1 cellular context compared by ENCODE assay signal in the genomic region with DNA sequence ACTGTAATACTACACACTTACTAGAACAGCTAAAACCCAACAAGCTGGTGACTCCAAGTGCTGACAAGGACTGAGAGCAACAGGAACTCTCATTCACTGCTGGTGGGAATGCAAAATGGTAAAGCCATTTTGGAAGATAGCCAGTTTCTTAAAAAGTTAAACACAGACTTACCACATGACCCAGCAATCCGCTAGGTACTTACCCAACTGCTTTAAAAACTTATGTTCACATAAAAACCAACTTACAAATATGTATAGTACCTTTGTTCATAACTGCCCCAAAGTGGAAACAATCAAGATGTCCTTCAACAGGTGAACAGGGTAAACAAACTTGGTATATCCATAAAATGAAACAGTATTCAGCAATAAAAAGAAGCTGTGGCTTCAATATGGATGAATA.
TF ChIP-seq lines count a peak whose summit lies in the region.

No MANE protein-coding gene starts in this region.

TF ChIP-seq in HepG2, 621 proteins besides CTCF, POLR2A, EP300 and RAD21 (continued from another document):
- TF ChIP-seq HNF1A (IDR thresholded peaks at IDR 0.05; ENCODE audit: low read depth) (no peak), HNF1A (CRISPR knock-in tag; IDR thresholded peaks at IDR 0.05; ENCODE audit: borderline replicate concordance) (peak; percentile 55; the same call in 1 of the 2 replicates), ZNF3 (CRISPR knock-in tag; IDR thresholded peaks at IDR 0.05) (0 out of 2 replicates have a peak, but pooled peaks have one; percentile 15), KLF6 (CRISPR knock-in tag; IDR thresholded peaks at IDR 0.05) (no peak), FOXK1 (CRISPR knock-in tag; IDR thresholded peaks at IDR 0.05; ENCODE audit: borderline replicate concordance, low read depth) (no peak), SIX4 (CRISPR knock-in tag; IDR thresholded peaks at IDR 0.05) (no peak), POGZ (CRISPR knock-in tag; IDR thresholded peaks at IDR 0.05) (peak; percentile 86), ZNF7 (CRISPR knock-in tag; IDR thresholded peaks at IDR 0.05) (peak; percentile 100), ZNF644 (CRISPR knock-in tag; IDR thresholded peaks at IDR 0.05; ENCODE audit: low read depth) (peak; percentile 90), ZMYM2 (CRISPR knock-in tag; IDR thresholded peaks at IDR 0.05) (peak; percentile 52; the same call in 1 of the 2 replicates), ARID3A (IDR thresholded peaks at IDR 0.05; ENCODE audit: low read depth, low read length) (0 out of 2 replicates have a peak, but pooled peaks have one; percentile 20), ISL2 (CRISPR knock-in tag; IDR thresholded peaks at IDR 0.05) (peak; percentile 77), FOXA1 (IDR thresholded peaks at IDR 0.05) (no peak), FOXA1 (CRISPR knock-in tag; IDR thresholded peaks at IDR 0.05) (0 out of 2 replicates have a peak, but pooled peaks have one; percentile 9), NKX3-1 (CRISPR knock-in tag; IDR thresholded peaks at IDR 0.05) (peak; percentile 24; the same call in 1 of the 2 replicates), HOXA9 (CRISPR knock-in tag; IDR thresholded peaks at IDR 0.05; ENCODE audit: borderline replicate concordance) (no peak), ZNF256 (CRISPR knock-in tag; conservative IDR thresholded peaks at IDR 0.05) (no peak), ZMYM4 (CRISPR knock-in tag; IDR thresholded peaks at IDR 0.05) (peak; percentile 79; the same call in 1 of the 2 replicates), ARID5B (CRISPR knock-in tag; IDR thresholded peaks at IDR 0.05) (peak; percentile 60)
- TF ChIP-seq, protein P1, sequence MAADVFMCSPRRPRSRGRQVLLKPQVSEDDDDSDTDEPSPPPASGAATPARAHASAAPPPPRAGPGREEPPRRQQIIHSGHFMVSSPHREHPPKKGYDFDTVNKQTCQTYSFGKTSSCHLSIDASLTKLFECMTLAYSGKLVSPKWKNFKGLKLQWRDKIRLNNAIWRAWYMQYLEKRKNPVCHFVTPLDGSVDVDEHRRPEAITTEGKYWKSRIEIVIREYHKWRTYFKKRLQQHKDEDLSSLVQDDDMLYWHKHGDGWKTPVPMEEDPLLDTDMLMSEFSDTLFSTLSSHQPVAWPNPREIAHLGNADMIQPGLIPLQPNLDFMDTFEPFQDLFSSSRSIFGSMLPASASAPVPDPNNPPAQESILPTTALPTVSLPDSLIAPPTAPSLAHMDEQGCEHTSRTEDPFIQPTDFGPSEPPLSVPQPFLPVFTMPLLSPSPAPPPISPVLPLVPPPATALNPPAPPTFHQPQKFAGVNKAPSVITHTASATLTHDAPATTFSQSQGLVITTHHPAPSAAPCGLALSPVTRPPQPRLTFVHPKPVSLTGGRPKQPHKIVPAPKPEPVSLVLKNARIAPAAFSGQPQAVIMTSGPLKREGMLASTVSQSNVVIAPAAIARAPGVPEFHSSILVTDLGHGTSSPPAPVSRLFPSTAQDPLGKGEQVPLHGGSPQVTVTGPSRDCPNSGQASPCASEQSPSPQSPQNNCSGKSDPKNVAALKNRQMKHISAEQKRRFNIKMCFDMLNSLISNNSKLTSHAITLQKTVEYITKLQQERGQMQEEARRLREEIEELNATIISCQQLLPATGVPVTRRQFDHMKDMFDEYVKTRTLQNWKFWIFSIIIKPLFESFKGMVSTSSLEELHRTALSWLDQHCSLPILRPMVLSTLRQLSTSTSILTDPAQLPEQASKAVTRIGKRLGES (CRISPR knock-in tag; IDR thresholded peaks at IDR 0.05; ENCODE audit: borderline replicate concordance), result no peak
- TF ChIP-seq, protein P2, sequence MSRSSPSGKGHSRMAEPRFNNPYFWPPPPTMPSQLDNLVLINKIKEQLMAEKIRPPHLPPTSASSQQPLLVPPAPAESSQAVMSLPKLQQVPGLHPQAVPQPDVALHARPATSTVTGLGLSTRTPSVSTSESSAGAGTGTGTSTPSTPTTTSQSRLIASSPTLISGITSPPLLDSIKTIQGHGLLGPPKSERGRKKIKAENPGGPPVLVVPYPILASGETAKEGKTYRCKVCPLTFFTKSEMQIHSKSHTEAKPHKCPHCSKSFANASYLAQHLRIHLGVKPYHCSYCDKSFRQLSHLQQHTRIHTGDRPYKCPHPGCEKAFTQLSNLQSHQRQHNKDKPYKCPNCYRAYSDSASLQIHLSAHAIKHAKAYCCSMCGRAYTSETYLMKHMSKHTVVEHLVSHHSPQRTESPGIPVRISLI (CRISPR knock-in tag; IDR thresholded peaks at IDR 0.05; ENCODE audit: borderline replicate concordance), result 0 out of 2 replicates have a peak, but pooled peaks have one; percentile 23
- TF ChIP-seq, protein P3, sequence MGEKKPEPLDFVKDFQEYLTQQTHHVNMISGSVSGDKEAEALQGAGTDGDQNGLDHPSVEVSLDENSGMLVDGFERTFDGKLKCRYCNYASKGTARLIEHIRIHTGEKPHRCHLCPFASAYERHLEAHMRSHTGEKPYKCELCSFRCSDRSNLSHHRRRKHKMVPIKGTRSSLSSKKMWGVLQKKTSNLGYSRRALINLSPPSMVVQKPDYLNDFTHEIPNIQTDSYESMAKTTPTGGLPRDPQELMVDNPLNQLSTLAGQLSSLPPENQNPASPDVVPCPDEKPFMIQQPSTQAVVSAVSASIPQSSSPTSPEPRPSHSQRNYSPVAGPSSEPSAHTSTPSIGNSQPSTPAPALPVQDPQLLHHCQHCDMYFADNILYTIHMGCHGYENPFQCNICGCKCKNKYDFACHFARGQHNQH (CRISPR knock-in tag; IDR thresholded peaks at IDR 0.05), result 0 out of 2 replicates have a peak, but pooled peaks have one; percentile 29
- TF ChIP-seq, protein P4, sequence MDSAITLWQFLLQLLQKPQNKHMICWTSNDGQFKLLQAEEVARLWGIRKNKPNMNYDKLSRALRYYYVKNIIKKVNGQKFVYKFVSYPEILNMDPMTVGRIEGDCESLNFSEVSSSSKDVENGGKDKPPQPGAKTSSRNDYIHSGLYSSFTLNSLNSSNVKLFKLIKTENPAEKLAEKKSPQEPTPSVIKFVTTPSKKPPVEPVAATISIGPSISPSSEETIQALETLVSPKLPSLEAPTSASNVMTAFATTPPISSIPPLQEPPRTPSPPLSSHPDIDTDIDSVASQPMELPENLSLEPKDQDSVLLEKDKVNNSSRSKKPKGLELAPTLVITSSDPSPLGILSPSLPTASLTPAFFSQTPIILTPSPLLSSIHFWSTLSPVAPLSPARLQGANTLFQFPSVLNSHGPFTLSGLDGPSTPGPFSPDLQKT (CRISPR knock-in tag; IDR thresholded peaks at IDR 0.05; ENCODE audit: borderline replicate concordance), result no peak
- TF ChIP-seq, protein P5, sequence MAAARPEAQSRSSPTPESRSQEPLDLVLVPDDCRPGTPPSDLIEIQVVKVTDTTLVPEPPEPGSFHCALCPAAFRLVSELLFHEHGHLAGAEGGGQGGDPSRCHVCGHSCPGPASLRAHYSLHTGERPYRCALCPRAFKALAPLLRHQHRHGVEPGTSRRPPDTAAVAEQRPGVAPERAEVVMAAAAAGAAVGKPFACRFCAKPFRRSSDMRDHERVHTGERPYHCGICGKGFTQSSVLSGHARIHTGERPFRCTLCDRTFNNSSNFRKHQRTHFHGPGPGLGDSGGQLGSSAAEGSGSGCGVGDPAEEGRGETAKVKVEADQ (CRISPR knock-in tag; IDR thresholded peaks at IDR 0.05; ENCODE audit: borderline replicate concordance), result peak; percentile 73
TF ChIP-seq in HepG2: peak in this region for 35.
